29 cellular contexts compared by ENCODE assay signal in the genomic region with DNA sequence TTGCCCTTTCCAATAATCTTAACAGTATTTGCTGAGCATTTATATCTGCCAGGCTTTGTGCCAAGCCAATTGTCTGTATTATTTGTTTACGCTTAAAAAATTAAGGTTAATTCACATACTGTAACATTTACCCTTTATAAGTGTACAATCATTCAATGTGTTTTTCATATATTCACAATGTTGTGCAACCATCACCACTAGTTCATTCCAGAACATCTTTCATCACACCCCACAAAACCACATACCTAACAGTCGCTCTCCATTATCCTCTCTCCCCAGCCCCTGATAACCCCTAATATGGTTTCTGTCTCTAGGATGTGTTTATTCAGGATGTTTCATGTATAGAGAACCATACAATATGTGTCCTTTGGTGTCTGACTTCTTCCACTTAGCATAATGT.
"Had no signal": no experiment of that assay in that cellular context is flagged by ENCODE, and none has a peak within 500 bp of the region (broad histone marks: within the 10 kb centered on the region; RNA-seq: fewer than 3 reads in every experiment).

No MANE protein-coding gene starts in this region.

- FAIRE-seq: colon, pancreas, small intestine had no signal

- H3K9me3 ChIP-seq: heart right ventricle, pancreas, prostate gland, sigmoid colon, uterus had no signal

- H3K4me3 ChIP-seq: heart right ventricle, pancreas, prostate gland, sigmoid colon, uterus had no signal

- H3K27me3 ChIP-seq: pancreas, uterus had no signal

- H3K27me3 Mint-ChIP-seq: type B pancreatic cell had no signal

- H3K4me3 Mint-ChIP-seq: activated B cell treated with CpG ODN at 0.5 μM for 24 hours; activated CD8-positive, alpha-beta T cell treated with anti-CD3 and anti-CD28 coated beads for 36 hours; mesothelial cell of epicardium; naive B cell; stimulated activated memory B cell treated with anti-CD40 and anti-IgM and Interleukin-4, amounts not matched to agents 10 μg/mL and 1 μg/mL and 100 μg/mL, for 72 hours; stimulated activated naive CD8-positive, alpha-beta T cell treated with anti-CD3 and anti-CD28 coated beads, Interleukin-15, amount 100 ng/mL, for 72 hours had no signal

- H3K4me1 ChIP-seq: foreskin keratinocyte, heart right ventricle, pancreas, prostate gland, sigmoid colon, uterus had no signal

- H3K27ac Mint-ChIP-seq: activated B cell treated with CpG ODN at 0.5 μM for 24 hours; activated CD8-positive, alpha-beta T cell treated with anti-CD3 and anti-CD28 coated beads for 36 hours; activated naive CD4-positive, alpha-beta T cell treated with anti-CD3 and anti-CD28 coated beads, Interleukin-2, amount 50 U/mL, for 72 hours; activated T-helper 2 cell treated with anti-CD3 and anti-CD28 coated beads, Interferon-gamma antibody, Interleukin-2, Interleukin-4, amounts not matched to agents 10 μg/mL and 5 μg/mL and 100 μg/mL, durations not matched to agents 14 hours and 24 hours and 36 hours; mesothelial cell of epicardium; naive B cell; stimulated activated memory B cell treated with anti-CD40 and anti-IgM and Interleukin-4, amounts not matched to agents 10 μg/mL and 1 μg/mL and 100 μg/mL, for 72 hours; stimulated activated naive CD8-positive, alpha-beta T cell treated with anti-CD3 and anti-CD28 coated beads, Interleukin-15, amount 100 ng/mL, for 72 hours; type B pancreatic cell had no signal

- H3K36me3 ChIP-seq: heart right ventricle, pancreas, prostate gland, sigmoid colon, uterus had no signal

- DNase-seq: activated B cell treated with CpG ODN at 0.5 μM for 24 hours; activated CD4-positive, alpha-beta T cell treated with anti-CD3 and anti-CD28 coated beads, Interleukin-2, amount 50 U/mL, for 1 hour; activated CD8-positive, alpha-beta T cell treated with anti-CD3 and anti-CD28 coated beads for 36 hours; activated T-cell treated with anti-CD3 and anti-CD28 coated beads, Interleukin-2, amount 50 U/mL, for 48 hours; anterior cingulate cortex; dermis blood vessel endothelial cell; effector CD8-positive, alpha-beta T cell; erythroblast; foreskin keratinocyte; heart right ventricle; naive B cell; nucleus accumbens; pancreas; retina; sigmoid colon; stimulated activated CD4-positive, alpha-beta T cell treated with anti-CD3 and anti-CD28 coated beads, Interleukin-1b, Interleukin-23, amount 100 ng/mL, for 48 hours; stimulated activated CD4-positive, alpha-beta T cell treated with anti-CD3 and anti-CD28 coated beads, Interleukin-4, amount 100 ng/mL, for 4 hours; stimulated activated CD8-positive, alpha-beta memory T cell treated with anti-CD3 and anti-CD28 coated beads, Interleukin-4, amount 100 ng/mL, for 48 hours; stimulated activated naive CD8-positive, alpha-beta T cell treated with anti-CD3 and anti-CD28 coated beads, Interleukin-15, amount 100 ng/mL, for 72 hours; substantia nigra; uterus had no signal

- H3K36me3 Mint-ChIP-seq: activated naive CD4-positive, alpha-beta T cell treated with anti-CD3 and anti-CD28 coated beads, Interleukin-2, amount 50 U/mL, for 72 hours; mesothelial cell of epicardium; naive B cell; stimulated activated memory B cell treated with anti-CD40 and anti-IgM and Interleukin-4, amounts not matched to agents 10 μg/mL and 1 μg/mL and 100 μg/mL, for 72 hours; type B pancreatic cell had no signal

- H3K27ac ChIP-seq: foreskin keratinocyte, heart right ventricle, pancreas, prostate gland, sigmoid colon, uterus had no signal

- H3K4me1 Mint-ChIP-seq: activated B cell treated with CpG ODN at 0.5 μM for 24 hours; naive B cell; stimulated activated memory B cell treated with anti-CD40 and anti-IgM and Interleukin-4, amounts not matched to agents 10 μg/mL and 1 μg/mL and 100 μg/mL, for 72 hours; stimulated activated naive CD8-positive, alpha-beta T cell treated with anti-CD3 and anti-CD28 coated beads, Interleukin-15, amount 100 ng/mL, for 72 hours had no signal

- ATAC-seq: activated CD8-positive, alpha-beta T cell treated with anti-CD3 and anti-CD28 coated beads for 36 hours; activated naive CD4-positive, alpha-beta T cell treated with anti-CD3 and anti-CD28 coated beads, Interleukin-2, amount 50 U/mL, for 72 hours; foreskin keratinocyte; heart right ventricle; stimulated activated memory B cell treated with anti-CD40 and anti-IgM and Interleukin-4, amounts not matched to agents 10 μg/mL and 1 μg/mL and 100 μg/mL, for 72 hours; stimulated activated naive CD8-positive, alpha-beta T cell treated with anti-CD3 and anti-CD28 coated beads, Interleukin-15, amount 100 ng/mL, for 72 hours had no signal

- H3K9me3 Mint-ChIP-seq: activated B cell treated with CpG ODN at 0.5 μM for 24 hours; activated CD8-positive, alpha-beta T cell treated with anti-CD3 and anti-CD28 coated beads for 36 hours; activated T-helper 2 cell treated with anti-CD3 and anti-CD28 coated beads, Interferon-gamma antibody, Interleukin-2, Interleukin-4, amounts not matched to agents 10 μg/mL and 5 μg/mL and 100 μg/mL, durations not matched to agents 14 hours and 24 hours and 36 hours; mesothelial cell of epicardium; stimulated activated naive CD8-positive, alpha-beta T cell treated with anti-CD3 and anti-CD28 coated beads, Interleukin-15, amount 100 ng/mL, for 72 hours had no signal
